In genomic region chr19:52527954-52528326, GRCh38 we compare ENCODE assay signal across 8 cellular contexts. TPM values are rescaled to one million over a fixed set of nuclear protein-coding genes. Genes with fewer than 3 reads are reported as not detected.
DNase-seq lines count a peak whose midpoint lies in the region; ATAC-seq and TF ChIP-seq lines count a peak whose summit lies in the region.

No MANE protein-coding gene starts in this region.

- TF ChIP-seq CTCF in GM20000 (IDR thresholded peaks at IDR 0.05; ENCODE audit: extremely low read depth, missing control alignments) (no peak), left lung (IDR thresholded peaks at IDR 0.05) (no peak), suprapubic skin (IDR thresholded peaks at IDR 0.05) (no peak)

- H3K27ac ChIP-seq in KOPT-K1 (ENCODE audit: low read depth, low read length, poor library complexity, severe bottlenecking) (peak overlapping the region; percentile 84), left lung (peak overlapping the region; percentile 90 to 96), suprapubic skin (peak overlapping the region; percentile 91)

- WGBS in suprapubic skin = 0% methylated on average over 23 of the region's 23 CpGs

- TF ChIP-seq POLR2A in suprapubic skin (IDR thresholded peaks at IDR 0.05) = no peak

- ATAC-seq in central memory CD8-positive, alpha-beta T cell (replicated peaks; ENCODE audit: extremely low read depth, poor library complexity, severe bottlenecking) = peak; percentile 2
- ATAC-seq in left lung = peak; percentile 28

- H3K9me3 ChIP-seq in KOPT-K1 (ENCODE audit: insufficient read depth, low read length, poor library complexity, severe bottlenecking) = peaks cover 4% of the 10 kb centered on the region
- peaks cover 0 to 25% of the 10 kb centered on the region in 2 donors for H3K9me3 ChIP-seq in left lung
- H3K9me3 ChIP-seq in suprapubic skin = no peaks in the 10 kb centered on the region

- peaks cover 3% of the 10 kb centered on the region for H3K36me3 Mint-ChIP-seq in central memory CD8-positive, alpha-beta T cell (ENCODE audit: insufficient read depth)

- no peaks in the 10 kb centered on the region for H3K9me3 Mint-ChIP-seq in central memory CD8-positive, alpha-beta T cell

- H3K4me1 ChIP-seq in left lung = peaks cover 5 to 20% of the 10 kb centered on the region in 2 donors
- H3K4me1 ChIP-seq in suprapubic skin = peaks cover 14% of the 10 kb centered on the region

- no peaks in the 10 kb centered on the region for H3K27me3 Mint-ChIP-seq in central memory CD8-positive, alpha-beta T cell

- H3K4me3 ChIP-seq in left lung (peak overlapping the region; percentile 75 to 79), suprapubic skin (peak overlapping the region; percentile 73)

- no peaks in the 10 kb centered on the region for H3K27me3 ChIP-seq in left lung
- no peaks in the 10 kb centered on the region for H3K27me3 ChIP-seq in suprapubic skin

- intact Hi-C loops in left lung (cut with DNase I) = no loop called here

- DNase-seq in AG08395 (ENCODE audit: low spot score) (peak; percentile 3), GM20000 (ENCODE audit: low spot score) (peak; percentile 11), left lung (peak; percentile 40 to 76), suprapubic skin (ENCODE audit: low spot score in 2 of 2) (peak in 1 of 2 donors; percentile 60), NCI-H345 (lab: John Stamatoyannopoulos, UW) (no peak), NOMO-1 (lab: John Stamatoyannopoulos, UW; ENCODE audit: unreplicated experiment in 2 of 2) (no peak)
- no peak for DNase-seq in central memory CD8-positive, alpha-beta T cell (ENCODE audit: low spot score in 2 of 2)

- peak overlapping the region; percentile 99 for H3K27ac Mint-ChIP-seq in central memory CD8-positive, alpha-beta T cell (ENCODE audit: low read depth)

- peaks cover 3% of the 10 kb centered on the region; the same call in 1 of the 2 replicates for H3K36me3 ChIP-seq in KOPT-K1 (ENCODE audit: insufficient read depth, low read length)
- H3K36me3 ChIP-seq in left lung = no peaks in the 10 kb centered on the region
- peaks cover 2% of the 10 kb centered on the region for H3K36me3 ChIP-seq in suprapubic skin

- no peak for TF ChIP-seq EP300 in suprapubic skin (IDR thresholded peaks at IDR 0.05)

- H3K4me1 Mint-ChIP-seq in central memory CD8-positive, alpha-beta T cell = peaks cover 25% of the 10 kb centered on the region

- peak overlapping the region; percentile 93 for H3K4me3 Mint-ChIP-seq in central memory CD8-positive, alpha-beta T cell

RNA-seq across cellular contexts. Expression of gene ZNF808, which starts 0.5 kb away (rescaled TPM):
- total RNA-seq in left lung (10 to 100 TPM; 23.8 to 24.6 TPM), suprapubic skin (10 to 100 TPM; 15.4 to 33.8 (median 18.4) TPM)

RNA-seq across cellular contexts. Expression of gene ZNF701, which starts 42.1 kb away (rescaled TPM):
- 10 to 100 TPM; 18.1 to 19.1 TPM for total RNA-seq in left lung
- 10 to 100 TPM; 11.7 to 16.2 (median 12.6) TPM for total RNA-seq in suprapubic skin

Comparison
In these comparisons a context has a peak if more than half of its experiments do, and no peak if none do; other contexts are left out.
1. DNase-seq: peak in AG08395 (single experiment), GM20000 (single experiment) and left lung (2 of 2); none in central memory CD8-positive, alpha-beta T cell (0 of 2), NCI-H345 (single experiment) and NOMO-1 (0 of 2).
2. Peak in every context shown above with its lines, with median percentiles within 50 percentile points of each other: H3K27ac ChIP-seq.